ENCODE assay signal across 20 cellular contexts in the genomic region with DNA sequence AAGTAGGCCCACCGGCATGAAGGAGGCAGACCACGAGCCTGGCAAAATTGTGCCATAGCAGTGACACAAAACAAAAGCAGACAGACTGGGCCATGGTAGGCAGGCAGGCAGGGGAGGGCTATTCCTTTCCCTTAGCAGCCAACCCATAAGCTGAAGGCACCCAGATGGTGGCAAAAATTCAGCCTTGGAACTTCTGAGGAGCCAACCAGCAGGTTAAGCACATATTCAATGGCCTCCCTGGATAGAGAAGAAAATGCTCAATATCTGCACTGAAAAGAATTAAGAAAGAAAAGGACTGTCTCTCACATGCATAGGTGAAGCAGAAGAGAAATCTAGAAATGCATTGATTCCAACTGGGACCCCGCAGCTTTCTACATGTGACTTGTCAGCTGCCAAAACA. TPM values are rescaled to one million over a fixed set of nuclear protein-coding genes. Genes with fewer than 3 reads are reported as not detected.
A peak's percentile ranks its signal among the peaks of the same experiment; 100 is the strongest.
DNase-seq lines count a peak whose midpoint lies in the region; ATAC-seq and TF ChIP-seq lines count a peak whose summit lies in the region.
"Had no signal": no experiment of that assay in that cellular context is flagged by ENCODE, and none has a peak within 500 bp of the region (broad histone marks: within the 10 kb centered on the region; RNA-seq: fewer than 3 reads in every experiment).

No MANE protein-coding gene starts in this region.

- POLR2A ChIA-PET in IMR-90 (lab: Charles Lee; ENCODE audit: unreplicated experiment), result no interaction called here

- H3K56ac ChIP-seq in IMR-90 (ENCODE audit: extremely low read depth, insufficient read depth, low read length), result no peak overlapping the region

- H4K5ac ChIP-seq in IMR-90 (ENCODE audit: low read depth, low read length), result no peak overlapping the region

- no peak overlapping the region for H2AK9ac ChIP-seq in IMR-90 (replicated peaks; ENCODE audit: low read depth, low read length, poor library complexity)

- no peaks in the 10 kb centered on the region for H3K9me3 ChIP-seq in IMR-90 (ENCODE audit: control insufficient read depth, insufficient read depth, low read length)
- no peaks in the 10 kb centered on the region for H3K9me3 ChIP-seq in muscle layer of colon (ENCODE audit: low read length)
- no peaks in the 10 kb centered on the region for H3K9me3 ChIP-seq in subcutaneous abdominal adipose tissue (ENCODE audit: control insufficient read depth in 5 of 5, low read length in 5 of 5)
- H3K9me3 ChIP-seq: colonic mucosa, left lung had no signal

- H3K4me1 ChIP-seq in IMR-90 (ENCODE audit: control insufficient read depth, insufficient read depth, low read length) (peaks cover 32% of the 10 kb centered on the region), muscle layer of colon (ENCODE audit: insufficient read depth, low read length) (peaks cover 90% of the 10 kb centered on the region), subcutaneous abdominal adipose tissue (ENCODE audit: control insufficient read depth in 5 of 5, insufficient read depth in 5 of 5, low read length in 5 of 5) (peaks cover 17 to 96% (median 89%) of the 10 kb centered on the region in 5 donors)
- H3K4me1 ChIP-seq: colonic mucosa had no signal

- dilution Hi-C loops in IMR-90 (cut with HindIII; ENCODE audit: low sequenced_read_pairs, unreplicated experiment), result no loop called here

- DNase-seq in IMR-90 (no peak), coronary artery (ENCODE audit: low spot score) (no peak), A172 (ENCODE audit: low spot score) (no peak), NCI-H510A (lab: John Stamatoyannopoulos, UW) (no peak)
- DNase-seq in effector CD8-positive, alpha-beta T cell (lab: John Stamatoyannopoulos, UW), result no peak
- DNase-seq: activated CD4-positive, alpha-beta memory T cell treated with anti-CD3 and anti-CD28 coated beads, Interleukin-2, amount 10 ng/mL, durations not matched to agents 7 days and 5 days; activated naive CD4-positive, alpha-beta T cell treated with anti-CD3 and anti-CD28 coated beads, Interleukin-2, amount 50 U/mL, for 16 hours; activated T-cell treated with anti-CD3 and anti-CD28 coated beads, Interleukin-2, amount 50 U/mL, for 4 hours; colonic mucosa; left lung; NCI-H1092 treated with DMSO at 0.1 percent for 48 hours; NCI-H2081; NCI-H524 treated with DMSO at 0.1 percent for 48 hours; SIG-M5; stimulated activated naive CD4-positive, alpha-beta T cell; T-helper 17 cell had no signal

- no peak overlapping the region for H3K23ac ChIP-seq in IMR-90 (ENCODE audit: low read depth, low read length)

- no TSS peak for BruUV-seq in IMR-90 (replicated peaks; lab: Mats Ljungman, UMichigan)

- peak overlapping the region; percentile 11; the same call in 1 of the 2 replicates for H3K27ac ChIP-seq in IMR-90 (ENCODE audit: insufficient read depth, low read length)
- H3K27ac ChIP-seq in coronary artery, result peak overlapping the region; percentile 10 to 88
- H3K27ac ChIP-seq in muscle layer of colon (ENCODE audit: low read depth, low read length), result peak overlapping the region; percentile 50
- H3K27ac ChIP-seq in subcutaneous abdominal adipose tissue (ENCODE audit: low read depth, low read length), result peak overlapping the region; percentile 95
- H3K27ac ChIP-seq: colonic mucosa, left lung had no signal

- H3K4me2 ChIP-seq in IMR-90 (ENCODE audit: low read depth, low read length), result peak overlapping the region; percentile 21; the same call in 1 of the 2 replicates

- no peak overlapping the region for H2BK120ac ChIP-seq in IMR-90 (ENCODE audit: low read depth, low read length)

- H3K79me1 ChIP-seq in IMR-90 (ENCODE audit: low read depth in 1 of 2, low read length in 2 of 2), result peaks cover 41 to 94% of the 10 kb centered on the region in 2 experiments

- no peak overlapping the region for H4K8ac ChIP-seq in IMR-90 (ENCODE audit: low read depth in 2 of 2, low read length in 2 of 2)

- H2AK5ac ChIP-seq in IMR-90 (ENCODE audit: low read depth, low read length), result 0 out of 2 replicates have a peak overlapping the region, but pooled peaks have one; percentile 69

- H2BK15ac ChIP-seq in IMR-90 (ENCODE audit: low read depth, low read length), result no peak overlapping the region

- no peak overlapping the region; the same call in 1 of the 2 replicates for H4K91ac ChIP-seq in IMR-90 (ENCODE audit: insufficient read depth, low read depth, low read length)

- intact Hi-C loops in IMR-90 (cut with micrococcal nuclease), result loop anchor here (5.0 kb wide), 3 partner anchors 45 to 260 kb away; no protein-coding TSS in a partner anchor

- H3K18ac ChIP-seq in IMR-90 (ENCODE audit: low read depth, low read length), result no peak overlapping the region

- H3K36me3 ChIP-seq in IMR-90 (ENCODE audit: control insufficient read depth, insufficient read depth, low read length), result peaks cover 2% of the 10 kb centered on the region
- no peaks in the 10 kb centered on the region for H3K36me3 ChIP-seq in muscle layer of colon (ENCODE audit: insufficient read depth, low read length)
- no peaks in the 10 kb centered on the region for H3K36me3 ChIP-seq in subcutaneous abdominal adipose tissue (ENCODE audit: control insufficient read depth in 5 of 5, insufficient read depth in 5 of 5, low read length in 5 of 5)
- H3K36me3 ChIP-seq: colonic mucosa, left lung had no signal

- no peak overlapping the region for H3K9ac ChIP-seq in IMR-90 (ENCODE audit: low read depth, low read length)
- H3K9ac ChIP-seq in muscle layer of colon (ENCODE audit: low read length), result no peak overlapping the region
- H3K9ac ChIP-seq in subcutaneous abdominal adipose tissue (ENCODE audit: low read length in 5 of 5), result peak overlapping the region in 1 of 5 donors; percentile 22

- no peak overlapping the region for H2AFZ ChIP-seq in IMR-90 (replicated peaks; ENCODE audit: low read length, poor library complexity)

- no peaks in the 10 kb centered on the region for H3K27me3 ChIP-seq in IMR-90 (ENCODE audit: control insufficient read depth, insufficient read depth, low read length)
- H3K27me3 ChIP-seq in muscle layer of colon (ENCODE audit: control insufficient read depth in 1 of 2, insufficient read depth in 2 of 2, low read length in 2 of 2), result no peaks in the 10 kb centered on the region
- no peaks in the 10 kb centered on the region for H3K27me3 ChIP-seq in subcutaneous abdominal adipose tissue (ENCODE audit: control insufficient read depth in 5 of 5, insufficient read depth in 4 of 5, low read length in 5 of 5)
- H3K27me3 ChIP-seq: colonic mucosa, left lung had no signal

- no peak for TF ChIP-seq POLR2A in IMR-90 (IDR thresholded peaks at IDR 0.05; ENCODE audit: low read depth, low read length)

- H3K4me3 ChIP-seq in IMR-90 (ENCODE audit: insufficient read depth, low read depth, low read length) (no peak overlapping the region), coronary artery (peak overlapping the region; percentile 61), muscle layer of colon (ENCODE audit: low read depth in 1 of 2, low read length in 2 of 2) (no peak overlapping the region), subcutaneous abdominal adipose tissue (ENCODE audit: low read depth in 1 of 5, low read length in 5 of 5) (peak overlapping the region in 2 of 5 donors; percentile 62 to 68)
- H3K4me3 ChIP-seq: colonic mucosa had no signal

- WGBS in IMR-90 (ENCODE audit: extremely low coverage in 2 of 2, insufficient read length in 1 of 2), 2 experiments, result no CpG with 5 or more reads among the region's 3 CpGs

- in situ Hi-C loops in IMR-90 (cut with MboI; ENCODE audit: low sequenced_read_pairs), result loop anchor here (25.0 kb wide), 1 partner anchor 185 kb away; no protein-coding TSS in a partner anchor

- ATAC-seq in IMR-90 (ENCODE audit: low read depth), result no peak
- ATAC-seq: activated T-cell treated with anti-CD3 and anti-CD28 coated beads, Interleukin-2, amount 50 U/mL, for 4 hours; HCT116; left lung; T-helper 17 cell; WTC11 had no signal

- no peak overlapping the region for H2BK5ac ChIP-seq in IMR-90 (ENCODE audit: low read depth, low read length, poor library complexity, severe bottlenecking)

- TF ChIP-seq RAD21 in IMR-90 (IDR thresholded peaks at IDR 0.05; ENCODE audit: low read length), result no peak

- H3K4ac ChIP-seq in IMR-90 (ENCODE audit: low read depth, low read length), result peak overlapping the region; percentile 18; the same call in 1 of the 2 replicates

- H3K14ac ChIP-seq in IMR-90 (replicated peaks; ENCODE audit: low read depth, low read length), result 0 out of 2 replicates have a peak overlapping the region, but pooled peaks have one; percentile 14

- H3K9me1 ChIP-seq in IMR-90 (ENCODE audit: insufficient read depth, low read length), result peaks cover 27% of the 10 kb centered on the region

- peaks cover 26% of the 10 kb centered on the region for H4K20me1 ChIP-seq in IMR-90 (ENCODE audit: insufficient read depth, low read length)

- CTCF ChIA-PET in IMR-90 (lab: Yijun Ruan, JAX), result interaction anchor here (0.6 to 1.1 kb wide), 3 partner anchors 35 to 262 kb away, joined by 3 read pairs; no protein-coding TSS in a partner anchor

- no peak overlapping the region for H2BK20ac ChIP-seq in IMR-90 (ENCODE audit: low read depth, low read length)

- TF ChIP-seq CTCF in IMR-90 (conservative IDR thresholded peaks at IDR 0.05; ENCODE audit: low read depth, low read length) (no peak), coronary artery (IDR thresholded peaks at IDR 0.05) (no peak)

TF ChIP-seq in IMR-90, 13 proteins besides CTCF, POLR2A, EP300 and RAD21 (continues in another document):
- TF ChIP-seq, protein P1, sequence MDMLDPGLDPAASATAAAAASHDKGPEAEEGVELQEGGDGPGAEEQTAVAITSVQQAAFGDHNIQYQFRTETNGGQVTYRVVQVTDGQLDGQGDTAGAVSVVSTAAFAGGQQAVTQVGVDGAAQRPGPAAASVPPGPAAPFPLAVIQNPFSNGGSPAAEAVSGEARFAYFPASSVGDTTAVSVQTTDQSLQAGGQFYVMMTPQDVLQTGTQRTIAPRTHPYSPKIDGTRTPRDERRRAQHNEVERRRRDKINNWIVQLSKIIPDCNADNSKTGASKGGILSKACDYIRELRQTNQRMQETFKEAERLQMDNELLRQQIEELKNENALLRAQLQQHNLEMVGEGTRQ (IDR thresholded peaks at IDR 0.05; ENCODE audit: low read depth, low read length), result no peak
- TF ChIP-seq RFX5 (IDR thresholded peaks at IDR 0.05; ENCODE audit: low read depth, low read length) (no peak), MXI1 (IDR thresholded peaks at IDR 0.05; ENCODE audit: borderline replicate concordance, low read depth, low read length) (no peak), RCOR1 (IDR thresholded peaks at IDR 0.05; ENCODE audit: insufficient replicate concordance, low read length) (no peak), MAZ (IDR thresholded peaks at IDR 0.05; ENCODE audit: borderline replicate concordance, low read depth, low read length) (no peak), CHD1 (IDR thresholded peaks at IDR 0.05; ENCODE audit: low read depth, low read length) (no peak)

RNA-seq across cellular contexts. Expression of gene PRICKLE2, which starts 2.8 kb away (rescaled TPM):
- total RNA-seq in IMR-90 (2012; rRNA removed), result 14.2 and 16.7 TPM in 2 replicates
- 4.1 TPM in 2 replicates for polyA plus RNA-seq in IMR-90 (2012; rRNA removed)
- polyA plus RNA-seq in IMR-90 (2012; cell fraction: cytosol; rRNA removed), result 2.0 and 2.4 TPM in 2 replicates
- polyA plus RNA-seq in IMR-90 (2012; cell fraction: nucleus; rRNA removed; ENCODE audit: low replicate concordance), result 12.8 and 23.0 TPM in 2 replicates
- total RNA-seq in A172 (2014; rRNA removed; shearing (Covaris generic)), result 6.9 and 8.8 TPM in 2 replicates
- total RNA-seq: activated CD4-positive, alpha-beta memory T cell treated with anti-CD3 and anti-CD28 coated beads, Interleukin-2, amount 10 ng/mL, durations not matched to agents 7 days and 5 days; activated T-cell treated with anti-CD3 and anti-CD28 coated beads, Interleukin-2, amount 50 U/mL, for 4 hours had no signal

Comparison
In these comparisons a context has a peak if more than half of its experiments do, and no peak if none do; other contexts are left out.
1. H3K27ac ChIP-seq: peak in every context shown above with its lines; median percentile 95 in subcutaneous abdominal adipose tissue; 50 in muscle layer of colon; 49 in coronary artery; 11 in IMR-90.